In genomic region chr14:35201066-35201465, GRCh38 we compare ENCODE assay signal across 19 cellular contexts.
DNase-seq lines count a peak whose midpoint lies in the region; ATAC-seq and TF ChIP-seq lines count a peak whose summit lies in the region.
"Had no signal": no experiment of that assay in that cellular context is flagged by ENCODE, and none has a peak within 500 bp of the region (broad histone marks: within the 10 kb centered on the region; RNA-seq: fewer than 3 reads in every experiment).

No MANE protein-coding gene starts in this region.

- H3K9me3 Mint-ChIP-seq in activated CD8-positive, alpha-beta memory T cell treated with anti-CD3 and anti-CD28 coated beads, Interleukin-2, amount 10 ng/mL, durations not matched to agents 7 days and 5 days (ENCODE audit: low read depth): no peaks in the 10 kb centered on the region
- no peaks in the 10 kb centered on the region for H3K9me3 Mint-ChIP-seq in activated naive CD8-positive, alpha-beta T cell treated with anti-CD3 and anti-CD28 coated beads, Interleukin-2, amount 10 ng/mL, durations not matched to agents 7 days and 5 days
- H3K9me3 Mint-ChIP-seq in stimulated activated naive CD8-positive, alpha-beta T cell treated with anti-CD3 and anti-CD28 coated beads, Interleukin-15, Interleukin-2, amounts not matched to agents 100 ng/mL and 50 ng/mL, for 24 hours: no peaks in the 10 kb centered on the region

- H3K36me3 Mint-ChIP-seq in activated CD8-positive, alpha-beta memory T cell treated with anti-CD3 and anti-CD28 coated beads, Interleukin-2, amount 10 ng/mL, durations not matched to agents 7 days and 5 days: peaks cover 9% of the 10 kb centered on the region
- peaks cover 19% of the 10 kb centered on the region for H3K36me3 Mint-ChIP-seq in activated naive CD8-positive, alpha-beta T cell treated with anti-CD3 and anti-CD28 coated beads, Interleukin-2, amount 10 ng/mL, durations not matched to agents 7 days and 5 days
- peaks cover 11% of the 10 kb centered on the region for H3K36me3 Mint-ChIP-seq in stimulated activated naive CD8-positive, alpha-beta T cell treated with anti-CD3 and anti-CD28 coated beads, Interleukin-15, Interleukin-2, amounts not matched to agents 100 ng/mL and 50 ng/mL, for 24 hours (ENCODE audit: low read depth)

- H3K27ac Mint-ChIP-seq in activated CD8-positive, alpha-beta memory T cell treated with anti-CD3 and anti-CD28 coated beads, Interleukin-2, amount 10 ng/mL, durations not matched to agents 7 days and 5 days: peak overlapping the region; percentile 47
- peak overlapping the region; percentile 71 for H3K27ac Mint-ChIP-seq in activated naive CD8-positive, alpha-beta T cell treated with anti-CD3 and anti-CD28 coated beads, Interleukin-2, amount 10 ng/mL, durations not matched to agents 7 days and 5 days
- H3K27ac Mint-ChIP-seq in stimulated activated naive CD8-positive, alpha-beta T cell treated with anti-CD3 and anti-CD28 coated beads, Interleukin-15, Interleukin-2, amounts not matched to agents 100 ng/mL and 50 ng/mL, for 24 hours: peak overlapping the region; percentile 76
- H3K27ac Mint-ChIP-seq: progenitor cell of endocrine pancreas had no signal

- no peaks in the 10 kb centered on the region for H3K27me3 Mint-ChIP-seq in activated CD8-positive, alpha-beta memory T cell treated with anti-CD3 and anti-CD28 coated beads, Interleukin-2, amount 10 ng/mL, durations not matched to agents 7 days and 5 days
- H3K27me3 Mint-ChIP-seq in activated naive CD8-positive, alpha-beta T cell treated with anti-CD3 and anti-CD28 coated beads, Interleukin-2, amount 10 ng/mL, durations not matched to agents 7 days and 5 days: no peaks in the 10 kb centered on the region
- no peaks in the 10 kb centered on the region for H3K27me3 Mint-ChIP-seq in stimulated activated naive CD8-positive, alpha-beta T cell treated with anti-CD3 and anti-CD28 coated beads, Interleukin-15, Interleukin-2, amounts not matched to agents 100 ng/mL and 50 ng/mL, for 24 hours
- H3K27me3 Mint-ChIP-seq: progenitor cell of endocrine pancreas had no signal

- peak; percentile 52 for ATAC-seq in activated CD8-positive, alpha-beta memory T cell treated with anti-CD3 and anti-CD28 coated beads, Interleukin-2, amount 10 ng/mL, durations not matched to agents 7 days and 5 days
- ATAC-seq in activated naive CD8-positive, alpha-beta T cell treated with anti-CD3 and anti-CD28 coated beads, Interleukin-2, amount 10 ng/mL, durations not matched to agents 7 days and 5 days (ENCODE audit: low read depth): peak; percentile 54
- ATAC-seq in omental fat pad (ENCODE audit: low FRiP score): no peak
- no peak for ATAC-seq in GM21529 (IDR thresholded peaks at IDR 0.05; ENCODE audit: unreplicated experiment)
- ATAC-seq: esophagus mucosa, HCT116 had no signal

- peak overlapping the region; percentile 4 for H3K4me3 Mint-ChIP-seq in activated CD8-positive, alpha-beta memory T cell treated with anti-CD3 and anti-CD28 coated beads, Interleukin-2, amount 10 ng/mL, durations not matched to agents 7 days and 5 days
- H3K4me3 Mint-ChIP-seq in activated naive CD8-positive, alpha-beta T cell treated with anti-CD3 and anti-CD28 coated beads, Interleukin-2, amount 10 ng/mL, durations not matched to agents 7 days and 5 days: peak overlapping the region; percentile 55
- peak overlapping the region; percentile 37 for H3K4me3 Mint-ChIP-seq in stimulated activated naive CD8-positive, alpha-beta T cell treated with anti-CD3 and anti-CD28 coated beads, Interleukin-15, Interleukin-2, amounts not matched to agents 100 ng/mL and 50 ng/mL, for 24 hours

- H3K4me1 Mint-ChIP-seq in activated CD8-positive, alpha-beta memory T cell treated with anti-CD3 and anti-CD28 coated beads, Interleukin-2, amount 10 ng/mL, durations not matched to agents 7 days and 5 days: peaks cover 41% of the 10 kb centered on the region
- peaks cover 23% of the 10 kb centered on the region for H3K4me1 Mint-ChIP-seq in activated naive CD8-positive, alpha-beta T cell treated with anti-CD3 and anti-CD28 coated beads, Interleukin-2, amount 10 ng/mL, durations not matched to agents 7 days and 5 days
- H3K4me1 Mint-ChIP-seq in stimulated activated naive CD8-positive, alpha-beta T cell treated with anti-CD3 and anti-CD28 coated beads, Interleukin-15, Interleukin-2, amounts not matched to agents 100 ng/mL and 50 ng/mL, for 24 hours (ENCODE audit: low read depth): peaks cover 62% of the 10 kb centered on the region

- no peak overlapping the region for H3K4me3 ChIP-seq in LNCaP clone FGC (ENCODE audit: low read depth, low read length)
- H3K4me3 ChIP-seq: dorsolateral prefrontal cortex, lung, uterus had no signal

- no peak for TF ChIP-seq CTCF in LNCaP clone FGC (IDR thresholded peaks at IDR 0.05; ENCODE audit: control insufficient read depth, extremely low read depth, insufficient read depth)
- no peak for TF ChIP-seq CTCF in omental fat pad (IDR thresholded peaks at IDR 0.05)

- CTCF ChIA-PET in activated CD8-positive, alpha-beta memory T cell treated with anti-CD3 and anti-CD28 coated beads, Interleukin-2, amount 10 ng/mL, durations not matched to agents 7 days and 5 days (lab: Charles Lee): interaction anchor here (1.1 kb wide), 1 partner anchor 59 kb away, joined by 4 read pairs; no protein-coding TSS in a partner anchor

- DNase-seq in activated CD8-positive, alpha-beta memory T cell treated with anti-CD3 and anti-CD28 coated beads, Interleukin-2, amount 10 ng/mL, durations not matched to agents 7 days and 5 days: no peak
- DNase-seq in activated CD8-positive, alpha-beta memory T cell treated with anti-CD3 and anti-CD28 coated beads for 24 hours: no peak
- DNase-seq in LNCaP clone FGC (ENCODE audit: low read depth) (peak; percentile 82), RPMI8226 (no peak), omental fat pad (ENCODE audit: low spot score) (no peak)
- no peak for DNase-seq in activated naive CD8-positive, alpha-beta T cell treated with anti-CD3 and anti-CD28 coated beads, Interleukin-2, amount 10 ng/mL, durations not matched to agents 7 days and 5 days
- DNase-seq: activated effector memory CD4-positive, alpha-beta T cell treated with Interleukin-2 at 50 U/mL for 16 hours; brain microvascular endothelial cell; dorsolateral prefrontal cortex; glutamatergic neuron; NCI-H345; Right ventricle myocardium superior; uterus had no signal

- POLR2A ChIA-PET in activated naive CD8-positive, alpha-beta T cell treated with anti-CD3 and anti-CD28 coated beads, Interleukin-2, amount 10 ng/mL, durations not matched to agents 7 days and 5 days (lab: Charles Lee): interaction anchor here (0.7 kb wide), 1 partner anchor 29 kb away, joined by 4 read pairs; no protein-coding TSS in a partner anchor

Comparison
In these comparisons a context has a peak if more than half of its experiments do, and no peak if none do; other contexts are left out.
1. ATAC-seq: peak in activated CD8-positive, alpha-beta memory T cell treated with anti-CD3 and anti-CD28 coated beads, Interleukin-2, amount 10 ng/mL, durations not matched to agents 7 days and 5 days (single experiment) and activated naive CD8-positive, alpha-beta T cell treated with anti-CD3 and anti-CD28 coated beads, Interleukin-2, amount 10 ng/mL, durations not matched to agents 7 days and 5 days (single experiment); none in omental fat pad (single experiment) and GM21529 (single experiment).
2. H3K4me3 Mint-ChIP-seq: peak in every context shown above with its lines; median percentile 55 in activated naive CD8-positive, alpha-beta T cell treated with anti-CD3 and anti-CD28 coated beads, Interleukin-2, amount 10 ng/mL, durations not matched to agents 7 days and 5 days; 37 in stimulated activated naive CD8-positive, alpha-beta T cell treated with anti-CD3 and anti-CD28 coated beads, Interleukin-15, Interleukin-2, amounts not matched to agents 100 ng/mL and 50 ng/mL, for 24 hours; 4 in activated CD8-positive, alpha-beta memory T cell treated with anti-CD3 and anti-CD28 coated beads, Interleukin-2, amount 10 ng/mL, durations not matched to agents 7 days and 5 days.
3. Peak in every context shown above with its lines, with median percentiles within 50 percentile points of each other: H3K27ac Mint-ChIP-seq.